Comparison of ENCODE assay signal across 12 cellular contexts in genomic region chr13:27789495-27790303, GRCh38. TPM values are rescaled to one million over a fixed set of nuclear protein-coding genes. Genes with fewer than 3 reads are reported as not detected.
A peak's percentile ranks its signal among the peaks of the same experiment; 100 is the strongest.
DNase-seq lines count a peak whose midpoint lies in the region; ATAC-seq, FAIRE-seq and TF ChIP-seq lines count a peak whose summit lies in the region.
"Had no signal": no experiment of that assay in that cellular context is flagged by ENCODE, and none has a peak within 500 bp of the region (broad histone marks: within the 10 kb centered on the region; RNA-seq: fewer than 3 reads in every experiment).

No MANE protein-coding gene starts in this region.

- CTCF ChIA-PET in CD4-positive, alpha-beta T cell (lab: Charles Lee) = no interaction called here

- POLR2A ChIA-PET in CD4-positive, alpha-beta T cell (lab: Charles Lee) = no interaction called here

- no peaks in the 10 kb centered on the region for H3K9me3 ChIP-seq in CD4-positive, alpha-beta T cell (ENCODE audit: control insufficient read depth, low read length)
- H3K9me3 ChIP-seq: neutrophil had no signal

- no peaks in the 10 kb centered on the region for H3K9me3 Mint-ChIP-seq in CD4-positive, alpha-beta T cell
- no peaks in the 10 kb centered on the region for H3K9me3 Mint-ChIP-seq in memory B cell

- peak; percentile 18 for ATAC-seq in CD4-positive, alpha-beta T cell (ENCODE audit: poor library complexity)
- ATAC-seq in memory B cell (ENCODE audit: low read depth) = peak; percentile 54
- no peak for ATAC-seq in GM21576 (IDR thresholded peaks at IDR 0.05; ENCODE audit: unreplicated experiment)
- no peak for ATAC-seq in GM21717 (IDR thresholded peaks at IDR 0.05; ENCODE audit: unreplicated experiment)

- no peak overlapping the region for H3K27ac Mint-ChIP-seq in CD4-positive, alpha-beta T cell
- no peak overlapping the region for H3K27ac Mint-ChIP-seq in memory B cell

- H3K4me1 Mint-ChIP-seq in CD4-positive, alpha-beta T cell (ENCODE audit: low read depth) = peaks cover 46% of the 10 kb centered on the region
- H3K4me1 Mint-ChIP-seq in memory B cell = peaks cover 33% of the 10 kb centered on the region

- no peaks in the 10 kb centered on the region for H3K36me3 ChIP-seq in H7 (replicated peaks; ENCODE audit: control insufficient read depth, insufficient read depth, low read length)
- H3K36me3 ChIP-seq: brain microvascular endothelial cell, neutrophil had no signal

- intact Hi-C loops in CD4-positive, alpha-beta T cell (cut with DNase I, micrococcal nuclease) = loop anchor here in 1 of 2 experiments (5.0 kb wide), 1 partner anchor 167 kb away; the partner anchor contains the start of genes LNX2 and POLR1D

- H3K4me3 ChIP-seq in H7 (ENCODE audit: insufficient read depth, low read depth, low read length) = no peak overlapping the region

- peaks cover 3% of the 10 kb centered on the region for H3K36me3 Mint-ChIP-seq in CD4-positive, alpha-beta T cell (ENCODE audit: low read depth)
- peaks cover 7% of the 10 kb centered on the region for H3K36me3 Mint-ChIP-seq in memory B cell

- peaks cover 73% of the 10 kb centered on the region for H3K27me3 ChIP-seq in CD4-positive, alpha-beta T cell (ENCODE audit: control insufficient read depth, insufficient read depth, low read length)
- H3K27me3 ChIP-seq in H7 (ENCODE audit: control insufficient read depth, insufficient read depth, low read length) = peaks cover 87% of the 10 kb centered on the region

- peaks cover 69% of the 10 kb centered on the region for H3K27me3 Mint-ChIP-seq in CD4-positive, alpha-beta T cell
- H3K27me3 Mint-ChIP-seq in memory B cell = peaks cover 44% of the 10 kb centered on the region

- DNase-seq in CD4-positive, alpha-beta T cell = peak in 1 of 10 experiments; percentile 2
- DNase-seq in H7 = peak; percentile 81
- DNase-seq in activated gamma-delta T cell treated with Interleukin-2 at 50 U/mL for 16 hours = peak; percentile 10
- no peak for DNase-seq in memory B cell (ENCODE audit: low spot score in 2 of 2)
- DNase-seq in HTR-8/SVneo (ENCODE audit: insufficient read length, low spot score) = no peak
- no peak for DNase-seq in NCI-H2081 (lab: John Stamatoyannopoulos, UW)
- DNase-seq: brain microvascular endothelial cell, DMS 273 treated with DMSO at 0.1 percent for 48 hours had no signal

- FAIRE-seq in HTR-8/SVneo (lab: Jason Lieb, UNC) = no peak

- no peak overlapping the region for H3K27ac ChIP-seq in CD4-positive, alpha-beta T cell (ENCODE audit: low read depth, low read length)
- H3K27ac ChIP-seq: brain microvascular endothelial cell, neutrophil, VCaP had no signal

- peak overlapping the region; percentile 92 for H3K4me3 Mint-ChIP-seq in CD4-positive, alpha-beta T cell
- H3K4me3 Mint-ChIP-seq in memory B cell = peak overlapping the region; percentile 73

- TF ChIP-seq CTCF in CD4-positive, alpha-beta T cell (IDR thresholded peaks at IDR 0.05) = no peak

RNA-seq across cellular contexts. Expression of gene GSX1, which starts 2.6 kb away (rescaled TPM):
- not detected for total RNA-seq in CD4-positive, alpha-beta T cell
- not detected in 2 replicates for total RNA-seq in H7 (2014; rRNA removed; shearing (Covaris generic))

Comparison
In these comparisons a context has a peak if more than half of its experiments do, and no peak if none do; other contexts are left out.
1. ATAC-seq: peak in CD4-positive, alpha-beta T cell (single experiment) and memory B cell (single experiment); none in GM21576 (single experiment) and GM21717 (single experiment).
2. DNase-seq: peak in H7 (single experiment) and activated gamma-delta T cell treated with Interleukin-2 at 50 U/mL for 16 hours (single experiment); none in memory B cell (0 of 2), HTR-8/SVneo (single experiment) and NCI-H2081 (0 of 2).